In the genomic region with DNA sequence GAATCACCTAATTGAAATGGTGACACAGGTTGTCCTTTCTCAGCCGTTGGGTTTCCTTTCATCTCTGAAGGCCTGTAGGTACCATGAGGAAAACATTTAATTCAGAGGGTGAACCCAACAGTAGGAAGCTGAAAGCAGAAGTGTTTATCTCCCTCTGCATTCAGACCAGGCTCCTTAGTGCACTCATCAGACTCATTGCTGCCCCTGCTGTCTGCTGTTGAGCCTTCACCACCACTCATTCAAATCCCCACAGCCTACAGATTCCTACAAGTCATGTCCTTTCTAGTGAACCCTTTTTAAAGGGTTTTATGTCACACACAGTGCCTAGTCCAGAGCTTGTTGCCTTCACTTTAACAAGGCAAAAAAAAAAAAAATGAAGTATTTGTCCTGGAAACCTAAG, we compare ENCODE assay signal across 1 cellular context.
TF ChIP-seq lines count a peak whose summit lies in the region.

No MANE protein-coding gene starts in this region.

TF ChIP-seq in HCT116, 20 proteins besides CTCF, POLR2A, EP300 and RAD21 (continued from another document):
- TF ChIP-seq EZH2phosphoT487 (IDR thresholded peaks at IDR 0.05; ENCODE audit: borderline replicate concordance) (no peak), CBX3 (IDR thresholded peaks at IDR 0.05; ENCODE audit: low read depth) (no peak)
- TF ChIP-seq, protein P1, sequence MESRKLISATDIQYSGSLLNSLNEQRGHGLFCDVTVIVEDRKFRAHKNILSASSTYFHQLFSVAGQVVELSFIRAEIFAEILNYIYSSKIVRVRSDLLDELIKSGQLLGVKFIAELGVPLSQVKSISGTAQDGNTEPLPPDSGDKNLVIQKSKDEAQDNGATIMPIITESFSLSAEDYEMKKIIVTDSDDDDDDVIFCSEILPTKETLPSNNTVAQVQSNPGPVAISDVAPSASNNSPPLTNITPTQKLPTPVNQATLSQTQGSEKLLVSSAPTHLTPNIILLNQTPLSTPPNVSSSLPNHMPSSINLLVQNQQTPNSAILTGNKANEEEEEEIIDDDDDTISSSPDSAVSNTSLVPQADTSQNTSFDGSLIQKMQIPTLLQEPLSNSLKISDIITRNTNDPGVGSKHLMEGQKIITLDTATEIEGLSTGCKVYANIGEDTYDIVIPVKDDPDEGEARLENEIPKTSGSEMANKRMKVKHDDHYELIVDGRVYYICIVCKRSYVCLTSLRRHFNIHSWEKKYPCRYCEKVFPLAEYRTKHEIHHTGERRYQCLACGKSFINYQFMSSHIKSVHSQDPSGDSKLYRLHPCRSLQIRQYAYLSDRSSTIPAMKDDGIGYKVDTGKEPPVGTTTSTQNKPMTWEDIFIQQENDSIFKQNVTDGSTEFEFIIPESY (IDR thresholded peaks at IDR 0.05; ENCODE audit: extremely low read depth, insufficient replicate concordance, low read length): no peak
